In the genomic region with DNA sequence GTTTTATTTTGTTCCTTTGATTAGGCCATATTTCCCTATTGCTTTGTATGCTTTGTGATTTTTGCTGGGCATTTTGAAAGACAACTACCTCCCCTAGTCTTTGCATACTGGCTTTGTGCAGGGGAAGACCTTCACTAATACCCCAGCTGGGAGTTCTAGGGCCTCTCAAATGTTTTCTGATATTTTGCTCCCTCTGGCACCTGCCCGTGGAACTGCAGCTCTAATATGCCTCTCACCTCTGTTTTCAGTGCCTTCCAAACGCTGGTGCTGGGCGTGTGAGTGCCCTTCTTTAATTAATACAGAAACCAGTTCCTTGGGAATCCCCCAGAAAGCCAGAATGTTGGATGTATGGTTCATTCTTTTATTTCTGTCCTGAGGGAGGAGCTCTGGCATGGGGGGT, we compare ENCODE assay signal across 18 cellular contexts.
DNase-seq lines count a peak whose midpoint lies in the region; ATAC-seq and TF ChIP-seq lines count a peak whose summit lies in the region.
"Had no signal": no experiment of that assay in that cellular context is flagged by ENCODE, and none has a peak within 500 bp of the region (broad histone marks: within the 10 kb centered on the region; RNA-seq: fewer than 3 reads in every experiment).

No MANE protein-coding gene starts in this region.

- ATAC-seq in GM21825 (IDR thresholded peaks at IDR 0.05; ENCODE audit: unreplicated experiment) (no peak), GM18870 (IDR thresholded peaks at IDR 0.05; ENCODE audit: unreplicated experiment) (no peak)
- no peak for ATAC-seq in naive thymus-derived CD8-positive, alpha-beta T cell
- ATAC-seq: activated CD8-positive, alpha-beta T cell treated with anti-CD3 and anti-CD28 coated beads, Interleukin-2, amount 10 ng/mL, durations not matched to agents 7 days and 5 days; esophagus mucosa; naive thymus-derived CD4-positive, alpha-beta T cell had no signal

- H3K27me3 Mint-ChIP-seq in Calu3 (ENCODE audit: unreplicated experiment) (no peaks in the 10 kb centered on the region), HFFc6 (ENCODE audit: insufficient read depth) (no peaks in the 10 kb centered on the region)
- no peaks in the 10 kb centered on the region for H3K27me3 Mint-ChIP-seq in naive thymus-derived CD8-positive, alpha-beta T cell
- H3K27me3 Mint-ChIP-seq: activated naive CD8-positive, alpha-beta T cell treated with anti-CD3 and anti-CD28 coated beads, Interleukin-2, amount 10 ng/mL, durations not matched to agents 7 days and 5 days; naive thymus-derived CD4-positive, alpha-beta T cell had no signal

- H3K4me1 Mint-ChIP-seq in Calu3 (ENCODE audit: low read depth, unreplicated experiment), result peaks cover 9% of the 10 kb centered on the region
- H3K4me1 Mint-ChIP-seq in HFFc6 (ENCODE audit: low read depth), result peaks cover 4% of the 10 kb centered on the region; the same call in 1 of the 2 replicates
- peaks cover 0 to 2% (median 0%) of the 10 kb centered on the region in 4 donors for H3K4me1 Mint-ChIP-seq in naive thymus-derived CD8-positive, alpha-beta T cell
- H3K4me1 Mint-ChIP-seq: activated naive CD8-positive, alpha-beta T cell treated with anti-CD3 and anti-CD28 coated beads, Interleukin-2, amount 10 ng/mL, durations not matched to agents 7 days and 5 days had no signal

- no peak overlapping the region for H3K4me3 Mint-ChIP-seq in Calu3 (ENCODE audit: low read depth, unreplicated experiment)
- H3K4me3 Mint-ChIP-seq in HFFc6, result no peak overlapping the region
- no peak overlapping the region for H3K4me3 Mint-ChIP-seq in naive thymus-derived CD8-positive, alpha-beta T cell
- H3K4me3 Mint-ChIP-seq: activated CD8-positive, alpha-beta T cell treated with anti-CD3 and anti-CD28 coated beads, Interleukin-2, amount 10 ng/mL, durations not matched to agents 7 days and 5 days; activated naive CD8-positive, alpha-beta T cell treated with anti-CD3 and anti-CD28 coated beads, Interleukin-2, amount 10 ng/mL, durations not matched to agents 7 days and 5 days; activated T-helper 1 cell treated with anti-CD3 and anti-CD28 coated beads, Interleukin-12 subunit alpha, Interleukin-12 subunit beta, Interleukin-2, Interleukin-4 antibody, amounts not matched to agents 30 ng/mL and 10 ng/mL and 1 ng/mL, durations not matched to agents 14 hours and 24 hours and 36 hours had no signal

- POLR2A ChIA-PET in naive thymus-derived CD8-positive, alpha-beta T cell (lab: Charles Lee), result no interaction called here

- DNase-seq in Calu3, result peak; percentile 15
- no peak for DNase-seq in HFFc6
- no peak for DNase-seq in brain microvascular endothelial cell
- DNase-seq in islet precursor cell, result peak; percentile 60
- no peak for DNase-seq in DMS79 (lab: John Stamatoyannopoulos, UW)
- DNase-seq in naive thymus-derived CD8-positive, alpha-beta T cell, result no peak
- DNase-seq: activated CD8-positive, alpha-beta T cell treated with anti-CD3 and anti-CD28 coated beads, Interleukin-2, amount 10 ng/mL, durations not matched to agents 7 days and 5 days; activated naive CD8-positive, alpha-beta T cell treated with anti-CD3 and anti-CD28 coated beads, Interleukin-2, amount 10 ng/mL, durations not matched to agents 7 days and 5 days; COR-L47; MM.1S; naive thymus-derived CD4-positive, alpha-beta T cell; NCI-H2227 treated with DMSO at 0.1 percent for 48 hours; SHP77 had no signal

- H3K9me3 Mint-ChIP-seq in Calu3 (ENCODE audit: low read depth, unreplicated experiment) (no peaks in the 10 kb centered on the region), HFFc6 (peaks cover 7% of the 10 kb centered on the region)
- H3K9me3 Mint-ChIP-seq in naive thymus-derived CD8-positive, alpha-beta T cell, result peaks cover 21 to 57% (median 46%) of the 10 kb centered on the region in 9 donors

- in situ Hi-C loops in brain microvascular endothelial cell (cut with HindIII; ENCODE audit: low pct_ligation_motif_present, low sequenced_read_pairs), result no loop called here

- no peak overlapping the region for H3K27ac ChIP-seq in brain microvascular endothelial cell
- H3K27ac ChIP-seq: VCaP had no signal

- H3K4me3 ChIP-seq in brain microvascular endothelial cell (ENCODE audit: low read depth, low read length), result no peak overlapping the region

- no peaks in the 10 kb centered on the region for H3K36me3 Mint-ChIP-seq in Calu3 (ENCODE audit: insufficient read depth, unreplicated experiment)
- peaks cover 7% of the 10 kb centered on the region for H3K36me3 Mint-ChIP-seq in HFFc6 (ENCODE audit: low read depth)
- H3K36me3 Mint-ChIP-seq in naive thymus-derived CD8-positive, alpha-beta T cell, result peaks cover 63 to 78% (median 69%) of the 10 kb centered on the region in 3 donors

- no TSS peak for BruUV-seq in Calu3 (replicated peaks; lab: Mats Ljungman, UMichigan)

- intact Hi-C loops in Calu3 (cut with micrococcal nuclease; ENCODE audit: unreplicated experiment), result loop anchor here (2.0 kb wide), 1 partner anchor 150 kb away; no protein-coding TSS in a partner anchor

- H3K27ac Mint-ChIP-seq in Calu3 (ENCODE audit: unreplicated experiment) (no peak overlapping the region), HFFc6 (no peak overlapping the region)
- no peak overlapping the region for H3K27ac Mint-ChIP-seq in naive thymus-derived CD8-positive, alpha-beta T cell
- H3K27ac Mint-ChIP-seq: activated CD8-positive, alpha-beta T cell treated with anti-CD3 and anti-CD28 coated beads, Interleukin-2, amount 10 ng/mL, durations not matched to agents 7 days and 5 days; activated naive CD8-positive, alpha-beta T cell treated with anti-CD3 and anti-CD28 coated beads, Interleukin-2, amount 10 ng/mL, durations not matched to agents 7 days and 5 days; activated T-helper 1 cell treated with anti-CD3 and anti-CD28 coated beads, Interleukin-12 subunit alpha, Interleukin-12 subunit beta, Interleukin-2, Interleukin-4 antibody, amounts not matched to agents 30 ng/mL and 10 ng/mL and 1 ng/mL, durations not matched to agents 14 hours and 24 hours and 36 hours had no signal

- no peaks in the 10 kb centered on the region for H3K27me3 ChIP-seq in brain microvascular endothelial cell (replicated peaks)

- no peaks in the 10 kb centered on the region for H3K36me3 ChIP-seq in brain microvascular endothelial cell (replicated peaks)

- TF ChIP-seq CTCF in Calu3 (IDR thresholded peaks at IDR 0.05; ENCODE audit: unreplicated experiment) (peak; percentile 39), HFFc6 (IDR thresholded peaks at IDR 0.05) (peak; percentile 29; the same call in 1 of the 2 replicates), brain microvascular endothelial cell (IDR thresholded peaks at IDR 0.05; ENCODE audit: low read depth, low read length, missing control alignments) (peak; percentile 44)

- CTCF ChIA-PET in Calu3 (lab: Charles Lee), result interaction anchor here (0.6 to 1.1 kb wide), 3 partner anchors 16 to 1406 kb away, joined by 3 to 5 read pairs (median 4); no protein-coding TSS in a partner anchor

Comparison
In these comparisons a context has a peak if more than half of its experiments do, and no peak if none do; other contexts are left out.
1. DNase-seq: peak in Calu3 (single experiment) and islet precursor cell (single experiment); none in HFFc6 (single experiment), brain microvascular endothelial cell (single experiment), DMS79 (single experiment) and naive thymus-derived CD8-positive, alpha-beta T cell (0 of 10).
2. Peak in every context shown above with its lines, with median percentiles within 50 percentile points of each other: CTCF ChIP-seq.